Comparison of ENCODE assay signal across 9 cellular contexts in genomic region chr4:155339999-155340398, GRCh38. TPM values are rescaled to one million over a fixed set of nuclear protein-coding genes. Genes with fewer than 3 reads are reported as not detected.
"Had no signal": no experiment of that assay in that cellular context is flagged by ENCODE, and none has a peak within 500 bp of the region (broad histone marks: within the 10 kb centered on the region; RNA-seq: fewer than 3 reads in every experiment).

No MANE protein-coding gene starts in this region.

- H3K4me3 Mint-ChIP-seq: GM23338, HFFc6 had no signal

- H3K4me3 ChIP-seq: GM23338, HAP-1, K562 had no signal

- H3K4me1 ChIP-seq: HAP-1 had no signal

- H3K4me2 ChIP-seq: GM23338 had no signal

- H3K27ac Mint-ChIP-seq: GM23338, HFFc6 had no signal

- H2AFZ ChIP-seq: GM23338 had no signal

- ATAC-seq: GM23338, K562 had no signal

- H3K9me3 ChIP-seq: HAP-1 had no signal

- FAIRE-seq: H1, HTR-8/SVneo, K562 had no signal

- H3K36me3 ChIP-seq: HAP-1 had no signal

- DNase-seq: H7, HFFc6, IMR-90 had no signal

- H3K4me1 Mint-ChIP-seq: GM23338 had no signal

RNA-seq across cellular contexts. Expression of gene MAP9, which starts 36.8 kb away (rescaled TPM):
- total RNA-seq: HT-29 had no signal
